9 cellular contexts compared by ENCODE assay signal in the genomic region with DNA sequence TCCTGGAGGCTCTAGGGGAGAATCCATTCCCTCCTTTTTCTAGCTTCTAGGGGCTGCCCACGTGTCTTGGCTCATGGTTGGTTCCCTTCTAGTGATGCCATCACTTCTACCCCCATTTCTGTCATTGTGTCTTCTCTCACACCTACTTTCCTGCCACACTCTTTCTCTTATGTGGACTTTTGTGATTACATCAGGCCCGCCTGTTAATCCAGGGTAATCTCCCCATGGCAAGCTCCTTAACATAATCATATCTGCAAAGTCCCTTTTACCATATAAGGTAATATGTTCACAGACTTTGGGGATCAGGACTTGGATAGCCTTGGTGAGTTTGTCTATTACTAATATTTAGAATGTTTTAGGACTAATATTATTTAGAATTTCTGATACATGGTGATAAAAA.
"Had no signal": no experiment of that assay in that cellular context is flagged by ENCODE, and none has a peak within 500 bp of the region (broad histone marks: within the 10 kb centered on the region; RNA-seq: fewer than 3 reads in every experiment).

No MANE protein-coding gene starts in this region.

- H3K4me3 ChIP-seq: GM23248, HAP-1, K562 had no signal

- ATAC-seq: HCT116, K562 had no signal

- DNase-seq: GM23248, GOT3, H7, IMR-90, KG1 had no signal

- FAIRE-seq: HTR-8/SVneo, K562 had no signal
